Comparison of ENCODE assay signal across 10 cellular contexts in genomic region chr22:18055619-18056160, GRCh38. TPM values are rescaled to one million over a fixed set of nuclear protein-coding genes. Genes with fewer than 3 reads are reported as not detected.
DNase-seq lines count a peak whose midpoint lies in the region; FAIRE-seq and TF ChIP-seq lines count a peak whose summit lies in the region.
"Had no signal": no experiment of that assay in that cellular context is flagged by ENCODE, and none has a peak within 500 bp of the region (broad histone marks: within the 10 kb centered on the region; RNA-seq: fewer than 3 reads in every experiment).

No MANE protein-coding gene starts in this region.

- intact Hi-C loops in breast epithelium (cut with DNase I; ENCODE audit: low total_unique reads) (no loop called here), MCF 10A (cut with micrococcal nuclease) (no loop called here)

- no peak overlapping the region for H3K4me3 Mint-ChIP-seq in MCF 10A (ENCODE audit: unreplicated experiment)

- no CpG with 5 or more reads among the region's 7 CpGs for WGBS in neuronal stem cell (ENCODE audit: extremely low coverage in 2 of 2, insufficient read length in 2 of 2, insufficient replicate concordance in 1 of 2), 2 donors
- 67% methylated on average over 7 of the region's 7 CpGs for WGBS in urinary bladder

- no peaks in the 10 kb centered on the region for H3K36me3 Mint-ChIP-seq in MCF 10A (ENCODE audit: insufficient read depth, unreplicated experiment)

- H3K23ac ChIP-seq in neuronal stem cell (ENCODE audit: low read depth, low read length, poor library complexity) = peak overlapping the region; percentile 30

- H3K18ac ChIP-seq in neuronal stem cell (ENCODE audit: low read length) = no peak overlapping the region

- no TSS peak for BruUV-seq in MCF 10A (replicated peaks; lab: Mats Ljungman, UMichigan)

- no peak overlapping the region for H2BK120ac ChIP-seq in neuronal stem cell (ENCODE audit: low read depth, low read length)

- H3K9me3 Mint-ChIP-seq in MCF 10A (ENCODE audit: unreplicated experiment) = no peaks in the 10 kb centered on the region

- no peak overlapping the region for H3K27ac Mint-ChIP-seq in MCF 10A (ENCODE audit: low read depth, unreplicated experiment)

- no peaks in the 10 kb centered on the region for H3K79me1 ChIP-seq in neuronal stem cell (ENCODE audit: low read depth, low read length)

- H3K9me3 ChIP-seq in breast epithelium (no peaks in the 10 kb centered on the region), neuronal stem cell (replicated peaks in 1 of 2; ENCODE audit: control insufficient read depth in 2 of 2, insufficient read depth in 1 of 2, low read depth in 1 of 2, low read length in 2 of 2) (peaks cover 3 to 5% of the 10 kb centered on the region in 2 donors)

- no peak overlapping the region for H3K9ac ChIP-seq in neuronal stem cell (ENCODE audit: low read depth, low read length, poor library complexity)

- no peak overlapping the region for H4K8ac ChIP-seq in neuronal stem cell (ENCODE audit: low read depth, low read length)

- H3K4me1 Mint-ChIP-seq in MCF 10A (ENCODE audit: insufficient read depth, unreplicated experiment) = peaks cover 25% of the 10 kb centered on the region

- FAIRE-seq in GM19239 (lab: Jason Lieb, UNC) = no peak

- peak overlapping the region; percentile 24 for H2BK15ac ChIP-seq in neuronal stem cell (ENCODE audit: low read length)

- H2BK5ac ChIP-seq in neuronal stem cell (ENCODE audit: low read length) = peak overlapping the region; percentile 35

- H3K4ac ChIP-seq in neuronal stem cell (ENCODE audit: low read length) = no peak overlapping the region

- no peaks in the 10 kb centered on the region for H3K27me3 Mint-ChIP-seq in MCF 10A (ENCODE audit: insufficient read depth, unreplicated experiment)

- no peak overlapping the region for H3K4me3 ChIP-seq in breast epithelium
- H3K4me3 ChIP-seq in coronary artery = no peak overlapping the region
- no peak overlapping the region for H3K4me3 ChIP-seq in neuronal stem cell (ENCODE audit: low read length in 2 of 2)
- H3K4me3 ChIP-seq in urinary bladder (ENCODE audit: low read depth, low read length) = no peak overlapping the region

- H3K27ac ChIP-seq in breast epithelium (peak overlapping the region; percentile 86 to 89), coronary artery (peak overlapping the region; percentile 78 to 82), neuronal stem cell (replicated peaks; ENCODE audit: low read length) (no peak overlapping the region), urinary bladder (ENCODE audit: low read depth) (peak overlapping the region; percentile 39)

- no peak overlapping the region for H3K14ac ChIP-seq in neuronal stem cell (ENCODE audit: low read length)

- no peak overlapping the region for H2AFZ ChIP-seq in neuronal stem cell (ENCODE audit: low read length)

- no peak for TF ChIP-seq CTCF in breast epithelium (IDR thresholded peaks at IDR 0.05)
- TF ChIP-seq CTCF in MCF 10A (IDR thresholded peaks at IDR 0.05; ENCODE audit: unreplicated experiment) = no peak
- no peak for TF ChIP-seq CTCF in coronary artery (IDR thresholded peaks at IDR 0.05)

- no peak for DNase-seq in breast epithelium (ENCODE audit: low spot score in 2 of 2)
- no peak for DNase-seq in MCF 10A (ENCODE audit: unreplicated experiment)
- no peak for DNase-seq in coronary artery (ENCODE audit: low spot score)
- no peak for DNase-seq in neuronal stem cell (ENCODE audit: low spot score)
- DNase-seq in NCI-H2171 treated with DMSO at 0.1 percent for 48 hours (lab: John Stamatoyannopoulos, UW) = no peak
- DNase-seq in GM19239 (ENCODE audit: insufficient read length, low spot score) = no peak
- DNase-seq in DMS153 (lab: John Stamatoyannopoulos, UW) = no peak
- DNase-seq: effector CD8-positive, alpha-beta T cell; NCI-H1436 treated with DMSO at 0.1 percent for 48 hours had no signal

- no peak overlapping the region for H3K4me2 ChIP-seq in neuronal stem cell (ENCODE audit: insufficient read depth, low read length, poor library complexity, severe bottlenecking)

- H2BK12ac ChIP-seq in neuronal stem cell (ENCODE audit: low read length) = no peak overlapping the region

- no peak for TF ChIP-seq POLR2A in breast epithelium (IDR thresholded peaks at IDR 0.05)

- POLR2A ChIA-PET in MCF 10A (lab: Yijun Ruan, JAX) = interaction anchor here (0.5 to 4.5 kb wide), 9 partner anchors 8 to 32 kb away, joined by 3 to 49 read pairs (median 6); partner anchors contain the start of genes MICAL3 and PEX26

- H3K36me3 ChIP-seq in breast epithelium = no peaks in the 10 kb centered on the region
- no peaks in the 10 kb centered on the region for H3K36me3 ChIP-seq in neuronal stem cell (replicated peaks in 1 of 2; ENCODE audit: control insufficient read depth in 2 of 2, insufficient read depth in 2 of 2, low read length in 2 of 2)
- H3K36me3 ChIP-seq in urinary bladder (ENCODE audit: insufficient read depth) = no peaks in the 10 kb centered on the region

- no peak overlapping the region for H4K91ac ChIP-seq in neuronal stem cell (ENCODE audit: low read depth, low read length, poor library complexity)

- CTCF ChIA-PET in MCF 10A (lab: Yijun Ruan, JAX) = interaction anchor here (0.6 to 5.1 kb wide), 7 partner anchors 11 to 226 kb away, joined by 3 to 45 read pairs (median 3); no protein-coding TSS in a partner anchor

- no peak overlapping the region for H2AK5ac ChIP-seq in neuronal stem cell (ENCODE audit: low read depth, low read length)

- peaks cover 0 to 10% of the 10 kb centered on the region in 2 donors for H3K4me1 ChIP-seq in breast epithelium
- peaks cover 3 to 4% of the 10 kb centered on the region in 2 donors for H3K4me1 ChIP-seq in neuronal stem cell (ENCODE audit: control insufficient read depth in 2 of 2, insufficient read depth in 1 of 2, low read depth in 1 of 2, low read length in 2 of 2)
- no peaks in the 10 kb centered on the region for H3K4me1 ChIP-seq in urinary bladder (ENCODE audit: insufficient read depth)

- no peaks in the 10 kb centered on the region for H3K27me3 ChIP-seq in breast epithelium
- H3K27me3 ChIP-seq in neuronal stem cell (ENCODE audit: control insufficient read depth in 3 of 3, insufficient read depth in 3 of 3, low read depth in 1 of 3, low read length in 3 of 3) = peaks cover 0 to 15% (median 0%) of the 10 kb centered on the region in 3 experiments

RNA-seq across cellular contexts. Expression of gene PEX26, which starts 22.1 kb away (rescaled TPM):
- 10 to 100 TPM; 18.7 to 22.2 (median 19.2) TPM for total RNA-seq in breast epithelium
- 41.0 and 47.1 TPM in 2 replicates for total RNA-seq in MCF 10A (2022)
- polyA plus RNA-seq in neuronal stem cell (2013, experiment 1 of 2) = 19.9 TPM
- polyA plus RNA-seq in neuronal stem cell (2013, experiment 2 of 2) = 21.0 TPM
- 11.9 TPM for total RNA-seq in urinary bladder
- polyA plus RNA-seq in urinary bladder = 17.5 TPM

RNA-seq across cellular contexts. Expression of gene MICAL3, which starts 31.3 kb away (rescaled TPM):
- 10 to 100 TPM; 19.5 to 42.3 (median 34.8) TPM for total RNA-seq in breast epithelium
- total RNA-seq in MCF 10A (2022) = 54.1 and 62.1 TPM in 2 replicates
- polyA plus RNA-seq in neuronal stem cell (2013, experiment 1 of 2) = 9.6 TPM
- 9.0 TPM for polyA plus RNA-seq in neuronal stem cell (2013, experiment 2 of 2)
- total RNA-seq in urinary bladder = 31.8 TPM
- polyA plus RNA-seq in urinary bladder = 42.4 TPM

RNA-seq across cellular contexts. Expression of gene TUBA8, which starts 54.9 kb away (rescaled TPM):
- 10 to 100 TPM in 1 of 3 donors, 1 to 10 TPM in 2; 1.6 to 14.7 (median 2.9) TPM for total RNA-seq in breast epithelium
- total RNA-seq in MCF 10A (2022) = 0.66 TPM in 1 of 2 replicates, not detected in the other
- polyA plus RNA-seq in neuronal stem cell (2013, experiment 1 of 2) = 1.3 TPM
- 1.2 TPM for polyA plus RNA-seq in neuronal stem cell (2013, experiment 2 of 2)
- 1.5 TPM for total RNA-seq in urinary bladder
- polyA plus RNA-seq in urinary bladder = 4.5 TPM
